Comparison of ENCODE assay signal across 10 cellular contexts in genomic region chr9:126317513-126317912, GRCh38. TPM values are rescaled to one million over a fixed set of nuclear protein-coding genes. Genes with fewer than 3 reads are reported as not detected.
DNase-seq lines count a peak whose midpoint lies in the region; ATAC-seq and TF ChIP-seq lines count a peak whose summit lies in the region.
"Had no signal": no experiment of that assay in that cellular context is flagged by ENCODE, and none has a peak within 500 bp of the region (broad histone marks: within the 10 kb centered on the region; RNA-seq: fewer than 3 reads in every experiment).

No MANE protein-coding gene starts in this region.

- TF ChIP-seq POLR2A in gastroesophageal sphincter (IDR thresholded peaks at IDR 0.05) (no peak), ovary (IDR thresholded peaks at IDR 0.05) (no peak)

- no peak overlapping the region for H3K27ac Mint-ChIP-seq in activated CD4-positive, alpha-beta T cell treated with anti-CD3 and anti-CD28 coated beads, Interleukin-2, amount 10 ng/mL, durations not matched to agents 7 days and 5 days

- H3K9me3 ChIP-seq in gastroesophageal sphincter: no peaks in the 10 kb centered on the region
- no peaks in the 10 kb centered on the region for H3K9me3 ChIP-seq in ovary

- no peak overlapping the region for H3K4me3 ChIP-seq in gastroesophageal sphincter
- H3K4me3 ChIP-seq in ovary: no peak overlapping the region
- H3K4me3 ChIP-seq: BLaER1 treated with 17β-estradiol and CSF1 and Interleukin-3, amounts not matched to agents 10 nM and 100 nM had no signal

- intact Hi-C loops in ovary (cut with DNase I): loop anchor here in 1 of 4 donors (10.0 kb wide), 1 partner anchor 77 kb away; no protein-coding TSS in a partner anchor

- H3K36me3 ChIP-seq in gastroesophageal sphincter (no peaks in the 10 kb centered on the region), ovary (no peaks in the 10 kb centered on the region)
- H3K36me3 ChIP-seq: BLaER1 treated with 17β-estradiol and CSF1 and Interleukin-3, amounts not matched to agents 10 nM and 100 nM had no signal

- CTCF ChIA-PET in activated CD4-positive, alpha-beta T cell treated with anti-CD3 and anti-CD28 coated beads, Interleukin-2, amount 10 ng/mL, durations not matched to agents 7 days and 5 days (lab: Charles Lee): interaction anchor here (0.6 to 2.2 kb wide), 4 partner anchors 18 to 173 kb away, joined by 3 to 5 read pairs (median 3); no protein-coding TSS in a partner anchor

- no peaks in the 10 kb centered on the region for H3K9me3 Mint-ChIP-seq in activated CD4-positive, alpha-beta T cell treated with anti-CD3 and anti-CD28 coated beads, Interleukin-2, amount 10 ng/mL, durations not matched to agents 7 days and 5 days

- H3K27me3 Mint-ChIP-seq in activated CD4-positive, alpha-beta T cell treated with anti-CD3 and anti-CD28 coated beads, Interleukin-2, amount 10 ng/mL, durations not matched to agents 7 days and 5 days: peaks cover 5% of the 10 kb centered on the region

- H3K4me1 Mint-ChIP-seq in activated CD4-positive, alpha-beta T cell treated with anti-CD3 and anti-CD28 coated beads, Interleukin-2, amount 10 ng/mL, durations not matched to agents 7 days and 5 days: peaks cover 14% of the 10 kb centered on the region

- H3K4me3 Mint-ChIP-seq in activated CD4-positive, alpha-beta T cell treated with anti-CD3 and anti-CD28 coated beads, Interleukin-2, amount 10 ng/mL, durations not matched to agents 7 days and 5 days: no peak overlapping the region

- H3K4me1 ChIP-seq in gastroesophageal sphincter (no peaks in the 10 kb centered on the region), ovary (ENCODE audit: insufficient read depth) (no peaks in the 10 kb centered on the region)
- H3K4me1 ChIP-seq: BLaER1 treated with 17β-estradiol and CSF1 and Interleukin-3, amounts not matched to agents 10 nM and 100 nM had no signal

- peak; percentile 21 to 53 (median 43) for TF ChIP-seq CTCF in gastroesophageal sphincter (IDR thresholded peaks at IDR 0.05)
- no peak for TF ChIP-seq CTCF in ovary (IDR thresholded peaks at IDR 0.05)

- DNase-seq in NOMO-1 treated with DMSO at 0.1 percent for 48 hours (lab: John Stamatoyannopoulos, UW; ENCODE audit: unreplicated experiment) (peak; percentile 14), NOMO-1 treated with dmso at 0.1 percent for 144 hours (lab: John Stamatoyannopoulos, UW; ENCODE audit: unreplicated experiment) (no peak), ovary (no peak), hepatic stellate cell (ENCODE audit: low spot score) (no peak), SW 1271 (lab: John Stamatoyannopoulos, UW) (no peak)
- DNase-seq in activated CD4-positive, alpha-beta T cell treated with anti-CD3 and anti-CD28 coated beads, Interleukin-2, amount 10 ng/mL, durations not matched to agents 7 days and 5 days: peak; percentile 50
- DNase-seq in stimulated activated naive CD8-positive, alpha-beta T cell treated with anti-CD3 and anti-CD28 coated beads, Interleukin-15, Interleukin-2, amounts not matched to agents 100 U/mL and 50 U/mL, for 24 hours: peak; percentile 30

- POLR2A ChIA-PET in activated CD4-positive, alpha-beta T cell treated with anti-CD3 and anti-CD28 coated beads, Interleukin-2, amount 10 ng/mL, durations not matched to agents 7 days and 5 days (lab: Charles Lee): no interaction called here

- no peaks in the 10 kb centered on the region for H3K36me3 Mint-ChIP-seq in activated CD4-positive, alpha-beta T cell treated with anti-CD3 and anti-CD28 coated beads, Interleukin-2, amount 10 ng/mL, durations not matched to agents 7 days and 5 days (ENCODE audit: low read depth)

- WGBS in gastroesophageal sphincter (ENCODE audit: low coverage in 1 of 2), 2 donors: 55 to 77% methylated on average over 4 of the region's 4 CpGs
- WGBS in ovary, 3 donors: 82 to 90% (median 87%) methylated on average over 4 of the region's 4 CpGs

- ATAC-seq in gastroesophageal sphincter: no peak
- peak; percentile 69 for ATAC-seq in stimulated activated naive CD8-positive, alpha-beta T cell treated with anti-CD3 and anti-CD28 coated beads, Interleukin-15, Interleukin-2, amounts not matched to agents 100 U/mL and 50 U/mL, for 24 hours

- H3K27me3 ChIP-seq in gastroesophageal sphincter (no peaks in the 10 kb centered on the region), ovary (no peaks in the 10 kb centered on the region)
- H3K27me3 ChIP-seq: BLaER1 treated with 17β-estradiol and CSF1 and Interleukin-3, amounts not matched to agents 10 nM and 100 nM had no signal

- TF ChIP-seq EP300 in gastroesophageal sphincter (IDR thresholded peaks at IDR 0.05): no peak
- no peak for TF ChIP-seq EP300 in ovary (IDR thresholded peaks at IDR 0.05)

- H3K27ac ChIP-seq in gastroesophageal sphincter: no peak overlapping the region
- no peak overlapping the region for H3K27ac ChIP-seq in ovary
- H3K27ac ChIP-seq: BLaER1 treated with 17β-estradiol and CSF1 and Interleukin-3, amounts not matched to agents 10 nM and 100 nM; epithelial cell of prostate had no signal

RNA-seq across cellular contexts. Expression of gene MVB12B, which starts 9.1 kb away (rescaled TPM):
- 1 to 10 TPM; 7.3 to 7.6 TPM for total RNA-seq in activated CD4-positive, alpha-beta T cell treated with anti-CD3 and anti-CD28 coated beads, Interleukin-2, amount 10 ng/mL, durations not matched to agents 7 days and 5 days
- total RNA-seq in gastroesophageal sphincter (10 to 100 TPM; 12.0 to 25.2 (median 15.9) TPM), ovary (10 to 100 TPM in 6 of 7 donors, 1 to 10 TPM in 1; 7.0 to 23.1 (median 17.8) TPM)
- polyA plus RNA-seq in ovary: 10 to 100 TPM in 1 of 2 donors, 1 to 10 TPM in 1; 9.5 to 19.2 TPM

Comparison
In these comparisons a context has a peak if more than half of its experiments do, and no peak if none do; other contexts are left out.
1. DNase-seq: peak in NOMO-1 treated with DMSO at 0.1 percent for 48 hours (single experiment), activated CD4-positive, alpha-beta T cell treated with anti-CD3 and anti-CD28 coated beads, Interleukin-2, amount 10 ng/mL, durations not matched to agents 7 days and 5 days (single experiment) and stimulated activated naive CD8-positive, alpha-beta T cell treated with anti-CD3 and anti-CD28 coated beads, Interleukin-15, Interleukin-2, amounts not matched to agents 100 U/mL and 50 U/mL, for 24 hours (single experiment); none in NOMO-1 treated with dmso at 0.1 percent for 144 hours (single experiment), ovary (0 of 5), hepatic stellate cell (single experiment) and SW 1271 (0 of 2).
2. CTCF ChIP-seq: peak in gastroesophageal sphincter (4 of 4); none in ovary (0 of 3).